ENCODE assay signal across 19 cellular contexts in the genomic region with DNA sequence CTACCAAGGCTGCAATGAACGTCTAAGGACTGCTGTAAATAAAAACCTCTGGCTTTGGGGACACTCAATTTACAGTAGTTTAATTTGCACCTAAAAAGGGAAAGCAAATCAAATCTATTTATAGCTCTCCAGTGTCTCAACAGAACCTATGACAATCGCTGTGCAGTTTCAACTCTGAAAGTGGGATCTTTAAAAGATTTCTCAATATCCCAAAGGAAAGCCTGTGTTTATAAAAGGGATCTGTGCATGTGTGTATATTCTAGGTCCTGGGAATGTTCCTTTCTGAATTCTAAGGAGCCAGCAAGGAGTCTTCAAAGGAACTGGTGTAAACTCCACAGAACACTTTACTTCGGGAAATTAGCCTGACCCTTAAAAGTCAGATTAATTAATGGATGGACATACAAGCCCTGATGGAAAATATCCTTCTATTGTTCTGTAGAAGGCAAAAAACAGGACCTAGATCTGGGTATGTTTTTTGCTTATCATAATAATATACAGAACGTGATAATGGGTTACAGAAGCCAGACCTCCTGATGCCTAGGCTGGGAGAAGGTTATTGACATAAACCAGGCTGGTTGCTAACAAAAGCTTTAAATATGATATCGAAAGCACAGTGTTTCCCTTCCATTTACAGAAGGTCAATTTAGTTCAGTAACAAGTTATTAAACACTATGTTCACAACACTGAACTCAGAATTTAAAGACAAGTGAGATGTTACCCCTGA. TPM values are rescaled to one million over a fixed set of nuclear protein-coding genes. Genes with fewer than 3 reads are reported as not detected.
A peak's percentile ranks its signal among the peaks of the same experiment; 100 is the strongest.
DNase-seq lines count a peak whose midpoint lies in the region; ATAC-seq and TF ChIP-seq lines count a peak whose summit lies in the region.
"Had no signal": no experiment of that assay in that cellular context is flagged by ENCODE, and none has a peak within 500 bp of the region (broad histone marks: within the 10 kb centered on the region; RNA-seq: fewer than 3 reads in every experiment).

No MANE protein-coding gene starts in this region.

- intact Hi-C loops in left ventricle myocardium inferior (cut with micrococcal nuclease), result no loop called here
- intact Hi-C loops in esophagus muscularis mucosa (cut with DNase I), result no loop called here
- intact Hi-C loops in CD8-positive, alpha-beta T cell (cut with DNase I, micrococcal nuclease), result no loop called here

- H3K4me3 ChIP-seq in right atrium auricular region, result no peak overlapping the region
- no peak overlapping the region for H3K4me3 ChIP-seq in left ventricle myocardium inferior
- peak overlapping the region in 3 of 4 donors; percentile 15 to 29 (median 22) for H3K4me3 ChIP-seq in esophagus muscularis mucosa
- H3K4me3 ChIP-seq in osteoblast (ENCODE audit: insufficient read depth, low read length), result peak overlapping the region; percentile 7
- no peak overlapping the region for H3K4me3 ChIP-seq in CD8-positive, alpha-beta T cell (ENCODE audit: low read depth, low read length)
- H3K4me3 ChIP-seq: ovary, thyroid gland had no signal

- H3K36me3 ChIP-seq in right atrium auricular region (no peaks in the 10 kb centered on the region), left ventricle myocardium inferior (no peaks in the 10 kb centered on the region), esophagus muscularis mucosa (no peaks in the 10 kb centered on the region), osteoblast (ENCODE audit: insufficient read depth, low read length) (peaks cover 12% of the 10 kb centered on the region)
- no peaks in the 10 kb centered on the region for H3K36me3 ChIP-seq in CD8-positive, alpha-beta T cell (ENCODE audit: insufficient read depth, low read length)
- H3K36me3 ChIP-seq: ovary, thyroid gland had no signal

- DNase-seq in right atrium auricular region (ENCODE audit: low spot score) (no peak), left ventricle myocardium inferior (no peak), esophagus muscularis mucosa (ENCODE audit: extremely low spot score) (no peak), osteoblast (ENCODE audit: insufficient read length, low spot score, missing footprints) (peak; percentile 17), Ammon's horn (ENCODE audit: low spot score) (no peak), DMS 273 treated with DMSO at 0.1 percent for 48 hours (lab: John Stamatoyannopoulos, UW) (no peak)
- DNase-seq in CD8-positive, alpha-beta T cell, result no peak
- DNase-seq: ACHN; activated CD4-positive, alpha-beta memory T cell treated with anti-CD3 and anti-CD28 coated beads, Interleukin-2, amount 10 ng/mL, durations not matched to agents 7 days and 5 days; activated naive CD8-positive, alpha-beta T cell treated with anti-CD3 and anti-CD28 coated beads for 36 hours; activated T-cell treated with anti-CD3 and anti-CD28 coated beads, Interleukin-2, amount 50 U/mL, for 48 hours; CD4-positive, alpha-beta memory T cell; central memory CD4-positive, alpha-beta T cell; MM.1S; NCI-H1694 treated with DMSO at 0.1 percent for 48 hours; ovary; thyroid gland had no signal

- TF ChIP-seq EP300 in esophagus muscularis mucosa (IDR thresholded peaks at IDR 0.05), result no peak

- CTCF ChIA-PET in CD8-positive, alpha-beta T cell (lab: Charles Lee), result interaction anchor here (1.0 kb wide), 1 partner anchor 82 kb away, joined by 4 read pairs; no protein-coding TSS in a partner anchor

- peaks cover 99% of the 10 kb centered on the region for H3K79me2 ChIP-seq in osteoblast (ENCODE audit: insufficient read depth, low read length)

- ATAC-seq in HG02981 (IDR thresholded peaks at IDR 0.05; ENCODE audit: unreplicated experiment), result no peak
- ATAC-seq in CD8-positive, alpha-beta T cell, result no peak
- ATAC-seq: left lobe of liver had no signal

- peaks cover 10% of the 10 kb centered on the region for H3K4me1 Mint-ChIP-seq in CD8-positive, alpha-beta T cell (ENCODE audit: low read depth)
- H3K4me1 Mint-ChIP-seq: activated CD4-positive, alpha-beta memory T cell treated with anti-CD3 and anti-CD28 coated beads, Interleukin-2, amount 10 ng/mL, durations not matched to agents 7 days and 5 days had no signal

- POLR2A ChIA-PET in CD8-positive, alpha-beta T cell (lab: Charles Lee), result interaction anchor here (0.7 kb wide), 1 partner anchor 96 kb away, joined by 4 read pairs; no protein-coding TSS in a partner anchor

- no peaks in the 10 kb centered on the region for H3K27me3 Mint-ChIP-seq in CD8-positive, alpha-beta T cell (ENCODE audit: low read depth)
- H3K27me3 Mint-ChIP-seq: activated CD4-positive, alpha-beta memory T cell treated with anti-CD3 and anti-CD28 coated beads, Interleukin-2, amount 10 ng/mL, durations not matched to agents 7 days and 5 days; CD4-positive, alpha-beta memory T cell had no signal

- H3K9me3 Mint-ChIP-seq in CD8-positive, alpha-beta T cell, result peaks cover 6% of the 10 kb centered on the region

- H3K4me1 ChIP-seq in right atrium auricular region (peaks cover 0 to 27% of the 10 kb centered on the region in 2 donors), left ventricle myocardium inferior (peaks cover 36% of the 10 kb centered on the region), esophagus muscularis mucosa (peaks cover 23 to 66% (median 53%) of the 10 kb centered on the region in 4 donors), osteoblast (ENCODE audit: insufficient read depth, low read length) (peaks cover 54% of the 10 kb centered on the region)
- H3K4me1 ChIP-seq in CD8-positive, alpha-beta T cell (ENCODE audit: insufficient read depth, low read length), result no peaks in the 10 kb centered on the region

- TF ChIP-seq CTCF in right atrium auricular region (IDR thresholded peaks at IDR 0.05), result no peak
- TF ChIP-seq CTCF in left ventricle myocardium inferior (IDR thresholded peaks at IDR 0.05; ENCODE audit: borderline replicate concordance), result no peak
- no peak for TF ChIP-seq CTCF in esophagus muscularis mucosa (IDR thresholded peaks at IDR 0.05)
- no peak for TF ChIP-seq CTCF in osteoblast (IDR thresholded peaks at IDR 0.05; ENCODE audit: extremely low read depth, low read depth, low read length)
- no peak for TF ChIP-seq CTCF in CD8-positive, alpha-beta T cell (IDR thresholded peaks at IDR 0.05)

- WGBS in esophagus muscularis mucosa, result 33% methylated on average over 5 of the region's 5 CpGs

- H3K27ac Mint-ChIP-seq in CD8-positive, alpha-beta T cell, result no peak overlapping the region
- H3K27ac Mint-ChIP-seq: activated CD4-positive, alpha-beta memory T cell treated with anti-CD3 and anti-CD28 coated beads, Interleukin-2, amount 10 ng/mL, durations not matched to agents 7 days and 5 days; activated naive CD8-positive, alpha-beta T cell treated with anti-CD3 and anti-CD28 coated beads for 36 hours had no signal

- H3K36me3 Mint-ChIP-seq in CD8-positive, alpha-beta T cell, result peaks cover 5% of the 10 kb centered on the region

- H2AFZ ChIP-seq in osteoblast (ENCODE audit: low read length), result no peak overlapping the region

- H3K4me2 ChIP-seq in osteoblast (ENCODE audit: insufficient read depth, low read length), result peak overlapping the region; percentile 62

- peaks cover 4% of the 10 kb centered on the region for H4K20me1 ChIP-seq in osteoblast (ENCODE audit: insufficient read depth, low read length)

- H3K9me3 ChIP-seq in right atrium auricular region, result peaks cover 0 to 9% of the 10 kb centered on the region in 2 donors
- H3K9me3 ChIP-seq in left ventricle myocardium inferior (replicated peaks), result peaks cover 14% of the 10 kb centered on the region
- peaks cover 0 to 7% (median 3%) of the 10 kb centered on the region in 4 donors for H3K9me3 ChIP-seq in esophagus muscularis mucosa
- H3K9me3 ChIP-seq in osteoblast (ENCODE audit: low read depth, low read length), result no peaks in the 10 kb centered on the region
- no peaks in the 10 kb centered on the region for H3K9me3 ChIP-seq in CD8-positive, alpha-beta T cell (ENCODE audit: low read length)
- H3K9me3 ChIP-seq: ovary, thyroid gland had no signal

- TF ChIP-seq POLR2A in esophagus muscularis mucosa (IDR thresholded peaks at IDR 0.05; ENCODE audit: low read depth), result no peak

- no peak overlapping the region for H3K4me3 Mint-ChIP-seq in CD8-positive, alpha-beta T cell
- H3K4me3 Mint-ChIP-seq: activated CD4-positive, alpha-beta memory T cell treated with anti-CD3 and anti-CD28 coated beads, Interleukin-2, amount 10 ng/mL, durations not matched to agents 7 days and 5 days; activated naive CD8-positive, alpha-beta T cell treated with anti-CD3 and anti-CD28 coated beads for 36 hours; CD4-positive, alpha-beta memory T cell had no signal

- H3K27me3 ChIP-seq in right atrium auricular region (no peaks in the 10 kb centered on the region), left ventricle myocardium inferior (ENCODE audit: low read depth) (no peaks in the 10 kb centered on the region), esophagus muscularis mucosa (no peaks in the 10 kb centered on the region), osteoblast (ENCODE audit: insufficient read depth, low read length) (no peaks in the 10 kb centered on the region)
- no peaks in the 10 kb centered on the region for H3K27me3 ChIP-seq in CD8-positive, alpha-beta T cell (ENCODE audit: insufficient read depth, low read length)
- H3K27me3 ChIP-seq: ovary, thyroid gland had no signal

- peak overlapping the region; percentile 27 to 66 for H3K27ac ChIP-seq in right atrium auricular region
- H3K27ac ChIP-seq in left ventricle myocardium inferior (replicated peaks), result no peak overlapping the region
- H3K27ac ChIP-seq in esophagus muscularis mucosa (replicated peaks in 1 of 4), result peak overlapping the region; percentile 81 to 89 (median 85)
- peak overlapping the region; percentile 78 for H3K27ac ChIP-seq in osteoblast (ENCODE audit: low read depth, low read length)
- no peak overlapping the region for H3K27ac ChIP-seq in CD8-positive, alpha-beta T cell (ENCODE audit: low read depth, low read length)
- H3K27ac ChIP-seq: ovary, thyroid gland had no signal

RNA-seq across cellular contexts. Expression of a gene that starts 53.2 kb away (rescaled TPM):
- 10 to 100 TPM; 16.2 to 27.2 TPM for total RNA-seq in right atrium auricular region
- total RNA-seq in left ventricle myocardium inferior, result 6.8 TPM
- 10 to 100 TPM; 37.8 to 71.3 (median 50.9) TPM for total RNA-seq in esophagus muscularis mucosa
- total RNA-seq in osteoblast, result 101 and 106 TPM in 2 replicates
- 10 to 100 TPM; 13.4 to 13.9 TPM for total RNA-seq in CD8-positive, alpha-beta T cell

Comparison
In these comparisons a context has a peak if more than half of its experiments do, and no peak if none do; other contexts are left out.
1. H3K27ac ChIP-seq: peak in right atrium auricular region (2 of 2), esophagus muscularis mucosa (4 of 4) and osteoblast (single experiment); none in left ventricle myocardium inferior (single experiment) and CD8-positive, alpha-beta T cell (single experiment).
2. H3K4me3 ChIP-seq: peak in esophagus muscularis mucosa (3 of 4) and osteoblast (single experiment); none in right atrium auricular region (0 of 2), left ventricle myocardium inferior (single experiment) and CD8-positive, alpha-beta T cell (single experiment).